ENCODE assay signal across 1 cellular context in genomic region chr6:41434803-41435470, GRCh38.
TF ChIP-seq lines count a peak whose summit lies in the region.

No MANE protein-coding gene starts in this region.

TF ChIP-seq in WTC11, 78 proteins besides CTCF, POLR2A, EP300 and RAD21 (continued from another document):
- TF ChIP-seq, protein P1, sequence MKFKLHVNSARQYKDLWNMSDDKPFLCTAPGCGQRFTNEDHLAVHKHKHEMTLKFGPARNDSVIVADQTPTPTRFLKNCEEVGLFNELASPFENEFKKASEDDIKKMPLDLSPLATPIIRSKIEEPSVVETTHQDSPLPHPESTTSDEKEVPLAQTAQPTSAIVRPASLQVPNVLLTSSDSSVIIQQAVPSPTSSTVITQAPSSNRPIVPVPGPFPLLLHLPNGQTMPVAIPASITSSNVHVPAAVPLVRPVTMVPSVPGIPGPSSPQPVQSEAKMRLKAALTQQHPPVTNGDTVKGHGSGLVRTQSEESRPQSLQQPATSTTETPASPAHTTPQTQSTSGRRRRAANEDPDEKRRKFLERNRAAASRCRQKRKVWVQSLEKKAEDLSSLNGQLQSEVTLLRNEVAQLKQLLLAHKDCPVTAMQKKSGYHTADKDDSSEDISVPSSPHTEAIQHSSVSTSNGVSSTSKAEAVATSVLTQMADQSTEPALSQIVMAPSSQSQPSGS (CRISPR knock-in tag; IDR thresholded peaks at IDR 0.05; ENCODE audit: borderline replicate concordance, low read depth) = no peak
- TF ChIP-seq NFE2L1 (CRISPR knock-in tag; IDR thresholded peaks at IDR 0.05) = no peak
- TF ChIP-seq ETV6 (CRISPR knock-in tag; IDR thresholded peaks at IDR 0.05) = no peak
- TF ChIP-seq SMAD3 (CRISPR knock-in tag; IDR thresholded peaks at IDR 0.05; ENCODE audit: borderline replicate concordance) = no peak
- no peak for TF ChIP-seq ZBTB21 (CRISPR knock-in tag; IDR thresholded peaks at IDR 0.05; ENCODE audit: borderline replicate concordance)
- TF ChIP-seq IRF1 (CRISPR knock-in tag; IDR thresholded peaks at IDR 0.05) = no peak
- TF ChIP-seq ZNF232 (CRISPR knock-in tag; IDR thresholded peaks at IDR 0.05) = no peak
TF ChIP-seq in WTC11: peak in this region for 0.
